Comparison of ENCODE assay signal across 19 cellular contexts in the genomic region with DNA sequence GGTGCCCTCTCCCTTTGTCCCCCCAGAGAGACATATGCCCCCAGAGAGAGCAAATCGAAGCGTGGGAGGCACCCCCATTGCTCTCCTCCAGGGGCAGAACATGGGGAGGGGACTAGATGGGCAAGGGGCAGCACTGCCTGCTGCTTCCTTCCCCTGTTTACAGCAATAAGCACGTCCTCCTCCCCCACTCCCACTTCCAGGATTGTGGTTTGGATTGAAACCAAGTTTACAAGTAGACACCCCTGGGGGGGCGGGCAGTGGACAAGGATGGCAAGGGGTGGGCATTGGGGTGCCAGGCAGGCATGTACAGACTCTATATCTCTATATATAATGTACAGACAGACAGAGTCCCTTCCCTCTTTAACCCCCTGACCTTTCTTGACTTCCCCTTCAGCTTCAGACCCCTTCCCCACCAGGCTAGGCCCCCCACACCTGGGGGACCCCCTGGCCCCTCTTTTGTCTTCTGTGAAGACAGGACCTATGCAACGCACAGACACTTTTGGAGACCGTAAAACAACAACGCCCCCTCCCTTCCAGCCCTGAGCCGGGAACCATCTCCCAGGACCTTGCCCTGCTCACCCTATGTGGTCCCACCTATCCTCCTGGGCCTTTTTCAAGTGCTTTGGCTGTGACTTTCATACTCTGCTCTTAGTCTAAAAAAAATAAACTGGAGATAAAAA. TPM values are rescaled to one million over a fixed set of nuclear protein-coding genes. Genes with fewer than 3 reads are reported as not detected.
DNase-seq lines count a peak whose midpoint lies in the region; ATAC-seq, FAIRE-seq and TF ChIP-seq lines count a peak whose summit lies in the region.
"Had no signal": no experiment of that assay in that cellular context is flagged by ENCODE, and none has a peak within 500 bp of the region (broad histone marks: within the 10 kb centered on the region; RNA-seq: fewer than 3 reads in every experiment).

No MANE protein-coding gene starts in this region.

- H3K36me3 ChIP-seq in HepG2 (replicated peaks in 1 of 2; ENCODE audit: control insufficient read depth in 1 of 2, insufficient read depth in 2 of 2, low read length in 2 of 2) (no peaks in the 10 kb centered on the region), right lobe of liver (no peaks in the 10 kb centered on the region), OCI-LY3 (replicated peaks; ENCODE audit: low read depth, low read length) (peaks cover 3% of the 10 kb centered on the region), uterus (no peaks in the 10 kb centered on the region)

- BruUV-seq in HepG2 (replicated peaks; lab: Mats Ljungman, UMichigan) = no TSS peak

- CTCF ChIA-PET in HepG2 (lab: Yijun Ruan, JAX; ENCODE audit: low intra/inter-chr PET ratio, low total read pairs) = interaction anchor here (2.0 kb wide), 1 partner anchor 81 kb away, joined by 7 read pairs; no protein-coding TSS in a partner anchor

- H3K4me2 ChIP-seq in HepG2 (ENCODE audit: low read depth, low read length) = peak overlapping the region; percentile 98; the same call in 1 of the 2 replicates
- H3K4me2 ChIP-seq in OCI-LY3 (ENCODE audit: low read length) = peak overlapping the region; percentile 79

- TF ChIP-seq POLR2A in HepG2 (IDR thresholded peaks at IDR 0.05; ENCODE audit: insufficient read depth in 1 of 2, low read depth in 2 of 2, low read length in 2 of 2) (no peak), right lobe of liver (IDR thresholded peaks at IDR 0.05) (no peak), uterus (IDR thresholded peaks at IDR 0.05) (no peak)

- intact Hi-C loops in HepG2 (cut with micrococcal nuclease; ENCODE audit: unreplicated experiment) (loop anchor here (10.0 kb wide), 1 partner anchor 182 kb away; no protein-coding TSS in a partner anchor), right lobe of liver (cut with DNase I) (no loop called here), uterus (cut with DNase I; ENCODE audit: low total_unique reads) (no loop called here)

- H3K4me3 ChIP-seq in HepG2 (replicated peaks in 1 of 3; ENCODE audit: insufficient read depth in 1 of 3, low read depth in 2 of 3, low read length in 3 of 3) (peak overlapping the region in 1 of 3 experiments; percentile 89; a peak in 1 of 6 replicates), right lobe of liver (no peak overlapping the region), OCI-LY3 (ENCODE audit: low read length) (peak overlapping the region; percentile 85; the same call in 1 of the 2 replicates), choroid plexus epithelial cell (ENCODE audit: low read depth, low read length) (no peak overlapping the region), uterus (no peak overlapping the region)

- TF ChIP-seq RAD21 in HepG2 (CRISPR knock-in tag; IDR thresholded peaks at IDR 0.05) = no peak

- no peak for ATAC-seq in HepG2
- ATAC-seq in right lobe of liver = no peak
- ATAC-seq in HG02588 (IDR thresholded peaks at IDR 0.05; ENCODE audit: unreplicated experiment) = no peak
- ATAC-seq: effector memory CD8-positive, alpha-beta T cell had no signal

- H3K9me3 ChIP-seq in HepG2 (ENCODE audit: low read length) (no peaks in the 10 kb centered on the region), right lobe of liver (no peaks in the 10 kb centered on the region), OCI-LY3 (ENCODE audit: insufficient read depth, low read length) (no peaks in the 10 kb centered on the region), uterus (no peaks in the 10 kb centered on the region)

- no peak overlapping the region for H2AFZ ChIP-seq in HepG2 (ENCODE audit: low read length)
- no peak overlapping the region for H2AFZ ChIP-seq in OCI-LY3 (ENCODE audit: low read depth, low read length)
- H2AFZ ChIP-seq: parathyroid adenoma had no signal

- H3K79me2 ChIP-seq in HepG2 (ENCODE audit: insufficient read depth, low read length) (no peaks in the 10 kb centered on the region), OCI-LY3 (ENCODE audit: low read length) (no peaks in the 10 kb centered on the region)
- H3K79me2 ChIP-seq: parathyroid adenoma had no signal

- POLR2A ChIA-PET in HepG2 (lab: Yijun Ruan, JAX) = no interaction called here

- H4K20me1 ChIP-seq in HepG2 (ENCODE audit: insufficient read depth, low read length) (no peaks in the 10 kb centered on the region), OCI-LY3 (ENCODE audit: insufficient read depth, low read length) (no peaks in the 10 kb centered on the region)

- DNase-seq in HepG2 (ENCODE audit: low spot score) (no peak), right lobe of liver (no peak), choroid plexus epithelial cell (ENCODE audit: low read depth) (no peak), C1 segment of cervical spinal cord (lab: John Stamatoyannopoulos, UW) (no peak), amygdala (lab: John Stamatoyannopoulos, UW) (no peak), uterus (no peak)
- DNase-seq: activated CD4-positive, CD25-positive, alpha-beta regulatory T cell treated with anti-CD3 and anti-CD28 coated beads, Interleukin-2, amount 50 U/mL, for 72 hours; activated CD8-positive, alpha-beta memory T cell treated with anti-CD3 and anti-CD28 coated beads, Interleukin-2, amount 50 U/mL, for 4 hours; central memory CD4-positive, alpha-beta T cell; DMS 273 treated with DMSO at 0.1 percent for 48 hours; effector memory CD8-positive, alpha-beta T cell; NCI-H1048; small intestine; stimulated activated naive CD4-positive, alpha-beta T cell; T-helper 1 cell; trophoblast cell had no signal

- FAIRE-seq in HepG2 (lab: Jason Lieb, UNC) = no peak
- FAIRE-seq: small intestine had no signal

- peak; percentile 48 for TF ChIP-seq CTCF in HepG2 (CRISPR knock-in tag; IDR thresholded peaks at IDR 0.05)
- TF ChIP-seq CTCF in right lobe of liver (IDR thresholded peaks at IDR 0.05) = no peak
- peak; percentile 46 for TF ChIP-seq CTCF in OCI-LY3 (IDR thresholded peaks at IDR 0.05; ENCODE audit: low read depth, low read length)
- peak; percentile 33 for TF ChIP-seq CTCF in choroid plexus epithelial cell (conservative IDR thresholded peaks at IDR 0.05; ENCODE audit: low read depth, low read length)
- no peak for TF ChIP-seq CTCF in uterus (IDR thresholded peaks at IDR 0.05)

- H3K4me1 ChIP-seq in HepG2 (ENCODE audit: insufficient read depth, low read length) (peaks cover 79% of the 10 kb centered on the region), right lobe of liver (peaks cover 0 to 34% (median 16%) of the 10 kb centered on the region in 4 donors), OCI-LY3 (ENCODE audit: low read length) (peaks cover 28% of the 10 kb centered on the region), uterus (peaks cover 0 to 13% of the 10 kb centered on the region in 2 donors)
- H3K4me1 ChIP-seq: parathyroid adenoma had no signal

- no peak overlapping the region for H3K9ac ChIP-seq in HepG2 (ENCODE audit: insufficient read depth, low read depth, low read length)
- no peak overlapping the region for H3K9ac ChIP-seq in OCI-LY3 (ENCODE audit: low read length)
- H3K9ac ChIP-seq: parathyroid adenoma had no signal

- peaks cover 12 to 23% of the 10 kb centered on the region in 2 experiments for H3K27me3 ChIP-seq in HepG2 (ENCODE audit: control insufficient read depth in 1 of 2, insufficient read depth in 2 of 2, low read length in 2 of 2)
- peaks cover 6 to 11% of the 10 kb centered on the region in 2 donors for H3K27me3 ChIP-seq in right lobe of liver
- H3K27me3 ChIP-seq in OCI-LY3 (ENCODE audit: low read depth, low read length) = no peaks in the 10 kb centered on the region
- H3K27me3 ChIP-seq in uterus = peaks cover 18 to 23% of the 10 kb centered on the region in 2 donors

- in situ Hi-C loops in HepG2 (cut with HindIII; ENCODE audit: extremely low pct_ligation_motif_present, low pct_unique_long_range_greater_than_20kb) = no loop called here

- TF ChIP-seq EP300 in HepG2 (IDR thresholded peaks at IDR 0.05; ENCODE audit: low read depth in 2 of 2, low read length in 2 of 2) (no peak), HepG2 (CRISPR knock-in tag; IDR thresholded peaks at IDR 0.05; ENCODE audit: borderline replicate concordance) (no peak)

- H3K27ac ChIP-seq in HepG2 (ENCODE audit: extremely low read length, insufficient read depth, low read length) (no peak overlapping the region), right lobe of liver (no peak overlapping the region), OCI-LY3 (ENCODE audit: low read length) (no peak overlapping the region), uterus (no peak overlapping the region)
- H3K27ac ChIP-seq: parathyroid adenoma had no signal

- WGBS in HepG2 (ENCODE audit: low lambda C conversion rate) = 37% methylated on average over 8 of the region's 8 CpGs
- 68% methylated on average over 5 of the region's 8 CpGs for WGBS in right lobe of liver (ENCODE audit: insufficient coverage, low coverage, low lambda C conversion rate, missing lambda C conversion rate)

RNA-seq across cellular contexts. Expression of gene EFNA3, which starts 8.4 kb away (rescaled TPM):
- total RNA-seq in HepG2 (2016; rRNA removed; fragmentation: Illumina TruSeq; extraction: Trizol) (1.0 and 1.6 TPM in 2 replicates), right lobe of liver (1 to 10 TPM in 4 of 6 experiments, under 1 TPM in 2; 0.26 to 4.0 (median 2.5) TPM), uterus (1 to 10 TPM in 3 of 4 donors, not detected in 1; 3.2 to 7.6 (median 3.3) TPM)
- total RNA-seq in HepG2 (2016; cell fraction: cytosol; rRNA removed; fragmentation: Illumina TruSeq; extraction: Trizol; ENCODE audit: low read depth) = 0.62 and 0.71 TPM in 2 replicates
- total RNA-seq in HepG2 (2016; cell fraction: insoluble cytoplasmic fraction; rRNA removed; fragmentation: Illumina TruSeq; extraction: Trizol) = 1.1 and 1.4 TPM in 2 replicates
- total RNA-seq in HepG2 (2016; cell fraction: membrane; rRNA removed; fragmentation: Illumina TruSeq; extraction: Trizol) = 1.1 TPM in 2 replicates
- total RNA-seq in HepG2 (2016; cell fraction: nucleus; rRNA removed; fragmentation: Illumina TruSeq; extraction: Trizol) = 0.22 and 0.34 TPM in 2 replicates
- 5.7 and 6.8 TPM in 2 replicates for polyA plus RNA-seq in HepG2 (2011; rRNA removed)
- 3.6 and 6.1 TPM in 2 replicates for polyA plus RNA-seq in HepG2 (2011; cell fraction: cytosol; rRNA removed)
- 6.0 and 6.7 TPM in 2 replicates for polyA plus RNA-seq in HepG2 (2011; cell fraction: nucleus; rRNA removed)
- polyA plus RNA-seq in HepG2 (2012) = 4.7 and 5.0 TPM in 2 replicates
- polyA plus RNA-seq in HepG2 (2016; cell fraction: cytosol; fragmentation: Illumina TruSeq; extraction: Trizol; ENCODE audit: low read depth) = 0.71 and 0.87 TPM in 2 replicates
- 1.6 and 1.7 TPM in 2 replicates for polyA plus RNA-seq in HepG2 (2016; cell fraction: insoluble cytoplasmic fraction; fragmentation: Illumina TruSeq; extraction: Trizol; ENCODE audit: low read depth)
- polyA plus RNA-seq in HepG2 (2016; cell fraction: membrane; fragmentation: Illumina TruSeq; extraction: Trizol; ENCODE audit: low read depth) = 0.94 and 1.0 TPM in 2 replicates
- polyA plus RNA-seq in HepG2 (2016; cell fraction: nucleus; fragmentation: Illumina TruSeq; extraction: Trizol; ENCODE audit: insufficient read depth, low read depth) = 1.4 and 2.1 TPM in 2 replicates
- polyA minus RNA-seq in HepG2 (2011; rRNA and poly(A)+ RNA removed; ENCODE audit: low replicate concordance) = 8.7 and 10.6 TPM in 2 replicates
- 1.8 and 2.5 TPM in 2 replicates for polyA minus RNA-seq in HepG2 (2011; cell fraction: cytosol; rRNA and poly(A)+ RNA removed)
- 1.2 TPM in 1 of 2 replicates, not detected in the other for polyA minus RNA-seq in HepG2 (2011; cell fraction: nucleus; rRNA and poly(A)+ RNA removed)

RNA-seq across cellular contexts. Expression of gene EFNA4, which starts 23.5 kb away (rescaled TPM):
- 9.3 and 17.2 TPM in 2 replicates for total RNA-seq in HepG2 (2016; rRNA removed; fragmentation: Illumina TruSeq; extraction: Trizol)
- total RNA-seq in HepG2 (2016; cell fraction: cytosol; rRNA removed; fragmentation: Illumina TruSeq; extraction: Trizol; ENCODE audit: low read depth) = 7.3 and 8.5 TPM in 2 replicates
- 11.0 and 17.1 TPM in 2 replicates for total RNA-seq in HepG2 (2016; cell fraction: insoluble cytoplasmic fraction; rRNA removed; fragmentation: Illumina TruSeq; extraction: Trizol)
- total RNA-seq in HepG2 (2016; cell fraction: membrane; rRNA removed; fragmentation: Illumina TruSeq; extraction: Trizol) = 8.8 and 11.0 TPM in 2 replicates
- 11.6 and 14.7 TPM in 2 replicates for total RNA-seq in HepG2 (2016; cell fraction: nucleus; rRNA removed; fragmentation: Illumina TruSeq; extraction: Trizol)
- polyA plus RNA-seq in HepG2 (2011; rRNA removed) = 12.0 and 13.9 TPM in 2 replicates
- polyA plus RNA-seq in HepG2 (2011; cell fraction: cytosol; rRNA removed) = 10.6 and 13.8 TPM in 2 replicates
- 8.4 and 8.6 TPM in 2 replicates for polyA plus RNA-seq in HepG2 (2011; cell fraction: nucleus; rRNA removed)
- 6.5 and 7.0 TPM in 2 replicates for polyA plus RNA-seq in HepG2 (2012)
- 3.8 and 4.4 TPM in 2 replicates for polyA plus RNA-seq in HepG2 (2016; cell fraction: cytosol; fragmentation: Illumina TruSeq; extraction: Trizol; ENCODE audit: low read depth)
- 9.8 and 11.5 TPM in 2 replicates for polyA plus RNA-seq in HepG2 (2016; cell fraction: insoluble cytoplasmic fraction; fragmentation: Illumina TruSeq; extraction: Trizol; ENCODE audit: low read depth)
- polyA plus RNA-seq in HepG2 (2016; cell fraction: membrane; fragmentation: Illumina TruSeq; extraction: Trizol; ENCODE audit: low read depth) = 5.1 and 5.2 TPM in 2 replicates
- polyA plus RNA-seq in HepG2 (2016; cell fraction: nucleus; fragmentation: Illumina TruSeq; extraction: Trizol; ENCODE audit: insufficient read depth, low read depth) = 25.7 and 27.9 TPM in 2 replicates
- polyA minus RNA-seq in HepG2 (2011; rRNA and poly(A)+ RNA removed; ENCODE audit: low replicate concordance) = 11.1 and 12.4 TPM in 2 replicates
- polyA minus RNA-seq in HepG2 (2011; cell fraction: cytosol; rRNA and poly(A)+ RNA removed) = 4.8 and 5.1 TPM in 2 replicates
- 2.4 and 3.6 TPM in 2 replicates for polyA minus RNA-seq in HepG2 (2011; cell fraction: nucleus; rRNA and poly(A)+ RNA removed)
- total RNA-seq in right lobe of liver = 1 to 10 TPM; 2.3 to 6.4 (median 3.0) TPM
- total RNA-seq in uterus = 1 to 10 TPM in 2 of 4 donors, not detected in 2; 8.0 to 8.4 TPM

RNA-seq across cellular contexts. Expression of gene ADAM15, which starts 35.9 kb away (rescaled TPM):
- total RNA-seq in HepG2 (2016; rRNA removed; fragmentation: Illumina TruSeq; extraction: Trizol) = 12.3 and 25.6 TPM in 2 replicates
- total RNA-seq in HepG2 (2016; cell fraction: cytosol; rRNA removed; fragmentation: Illumina TruSeq; extraction: Trizol; ENCODE audit: low read depth) = 9.4 and 10.0 TPM in 2 replicates
- 11.8 and 25.5 TPM in 2 replicates for total RNA-seq in HepG2 (2016; cell fraction: insoluble cytoplasmic fraction; rRNA removed; fragmentation: Illumina TruSeq; extraction: Trizol)
- total RNA-seq in HepG2 (2016; cell fraction: membrane; rRNA removed; fragmentation: Illumina TruSeq; extraction: Trizol) = 12.6 and 15.4 TPM in 2 replicates
- total RNA-seq in HepG2 (2016; cell fraction: nucleus; rRNA removed; fragmentation: Illumina TruSeq; extraction: Trizol) = 22.9 and 27.4 TPM in 2 replicates
- 17.9 and 24.0 TPM in 2 replicates for polyA plus RNA-seq in HepG2 (2011; rRNA removed)
- 12.5 and 21.6 TPM in 2 replicates for polyA plus RNA-seq in HepG2 (2011; cell fraction: cytosol; rRNA removed)
- polyA plus RNA-seq in HepG2 (2011; cell fraction: nucleus; rRNA removed) = 100 and 115 TPM in 2 replicates
- 14.8 and 20.2 TPM in 2 replicates for polyA plus RNA-seq in HepG2 (2012)
- 8.0 and 8.2 TPM in 2 replicates for polyA plus RNA-seq in HepG2 (2016; cell fraction: cytosol; fragmentation: Illumina TruSeq; extraction: Trizol; ENCODE audit: low read depth)
- polyA plus RNA-seq in HepG2 (2016; cell fraction: insoluble cytoplasmic fraction; fragmentation: Illumina TruSeq; extraction: Trizol; ENCODE audit: low read depth) = 10.2 and 14.0 TPM in 2 replicates
- polyA plus RNA-seq in HepG2 (2016; cell fraction: membrane; fragmentation: Illumina TruSeq; extraction: Trizol; ENCODE audit: low read depth) = 11.2 and 16.1 TPM in 2 replicates
- 65.2 and 66.0 TPM in 2 replicates for polyA plus RNA-seq in HepG2 (2016; cell fraction: nucleus; fragmentation: Illumina TruSeq; extraction: Trizol; ENCODE audit: insufficient read depth, low read depth)
- polyA minus RNA-seq in HepG2 (2011; rRNA and poly(A)+ RNA removed; ENCODE audit: low replicate concordance) = 69.0 and 416 TPM in 2 replicates
- polyA minus RNA-seq in HepG2 (2011; cell fraction: cytosol; rRNA and poly(A)+ RNA removed) = 13.6 and 23.7 TPM in 2 replicates
- polyA minus RNA-seq in HepG2 (2011; cell fraction: nucleus; rRNA and poly(A)+ RNA removed) = 19.4 and 22.5 TPM in 2 replicates
- total RNA-seq in right lobe of liver = 10 to 100 TPM; 16.2 to 33.9 (median 26.4) TPM
- total RNA-seq in uterus = 100 to 1,000 TPM in 3 of 4 donors, 10 to 100 TPM in 1; 58.6 to 270 (median 153) TPM

RNA-seq across cellular contexts. Expression of gene EFNA1, which starts 40.7 kb away (rescaled TPM):
- total RNA-seq in HepG2 (2016; rRNA removed; fragmentation: Illumina TruSeq; extraction: Trizol) = 41.2 and 81.8 TPM in 2 replicates
- total RNA-seq in HepG2 (2016; cell fraction: cytosol; rRNA removed; fragmentation: Illumina TruSeq; extraction: Trizol; ENCODE audit: low read depth) = 20.3 and 22.5 TPM in 2 replicates
- 43.8 and 83.7 TPM in 2 replicates for total RNA-seq in HepG2 (2016; cell fraction: insoluble cytoplasmic fraction; rRNA removed; fragmentation: Illumina TruSeq; extraction: Trizol)
- 37.3 and 39.8 TPM in 2 replicates for total RNA-seq in HepG2 (2016; cell fraction: membrane; rRNA removed; fragmentation: Illumina TruSeq; extraction: Trizol)
- total RNA-seq in HepG2 (2016; cell fraction: nucleus; rRNA removed; fragmentation: Illumina TruSeq; extraction: Trizol) = 83.6 and 87.9 TPM in 2 replicates
- 874 and 1,163 TPM in 2 replicates for polyA plus RNA-seq in HepG2 (2011; rRNA removed)
- polyA plus RNA-seq in HepG2 (2011; cell fraction: cytosol; rRNA removed) = 750 and 916 TPM in 2 replicates
- polyA plus RNA-seq in HepG2 (2011; cell fraction: nucleus; rRNA removed) = 390 and 585 TPM in 2 replicates
- 254 and 427 TPM in 2 replicates for polyA plus RNA-seq in HepG2 (2012)
- polyA plus RNA-seq in HepG2 (2016; cell fraction: cytosol; fragmentation: Illumina TruSeq; extraction: Trizol; ENCODE audit: low read depth) = 16.7 and 18.6 TPM in 2 replicates
- polyA plus RNA-seq in HepG2 (2016; cell fraction: insoluble cytoplasmic fraction; fragmentation: Illumina TruSeq; extraction: Trizol; ENCODE audit: low read depth) = 45.4 and 47.8 TPM in 2 replicates
- polyA plus RNA-seq in HepG2 (2016; cell fraction: membrane; fragmentation: Illumina TruSeq; extraction: Trizol; ENCODE audit: low read depth) = 25.2 and 27.9 TPM in 2 replicates
- polyA plus RNA-seq in HepG2 (2016; cell fraction: nucleus; fragmentation: Illumina TruSeq; extraction: Trizol; ENCODE audit: insufficient read depth, low read depth) = 175 and 184 TPM in 2 replicates
- 139 and 593 TPM in 2 replicates for polyA minus RNA-seq in HepG2 (2011; rRNA and poly(A)+ RNA removed; ENCODE audit: low replicate concordance)
- 195 and 264 TPM in 2 replicates for polyA minus RNA-seq in HepG2 (2011; cell fraction: cytosol; rRNA and poly(A)+ RNA removed)
- 72.6 and 120 TPM in 2 replicates for polyA minus RNA-seq in HepG2 (2011; cell fraction: nucleus; rRNA and poly(A)+ RNA removed)
- 100 to 1,000 TPM in 5 of 6 experiments, 10 to 100 TPM in 1; 87.5 to 419 (median 196) TPM for total RNA-seq in right lobe of liver
- total RNA-seq in uterus = 10 to 100 TPM; 22.3 to 58.5 (median 36.5) TPM

RNA-seq across cellular contexts. Expression of gene SLC50A1, which starts 48.7 kb away (rescaled TPM):
- total RNA-seq in HepG2 (2016; rRNA removed; fragmentation: Illumina TruSeq; extraction: Trizol) = 16.4 and 22.5 TPM in 2 replicates
- 19.6 and 29.0 TPM in 2 replicates for total RNA-seq in HepG2 (2016; cell fraction: cytosol; rRNA removed; fragmentation: Illumina TruSeq; extraction: Trizol; ENCODE audit: low read depth)
- 14.6 and 22.8 TPM in 2 replicates for total RNA-seq in HepG2 (2016; cell fraction: insoluble cytoplasmic fraction; rRNA removed; fragmentation: Illumina TruSeq; extraction: Trizol)
- 30.5 and 34.4 TPM in 2 replicates for total RNA-seq in HepG2 (2016; cell fraction: membrane; rRNA removed; fragmentation: Illumina TruSeq; extraction: Trizol)
- total RNA-seq in HepG2 (2016; cell fraction: nucleus; rRNA removed; fragmentation: Illumina TruSeq; extraction: Trizol) = 13.0 and 15.2 TPM in 2 replicates
- 46.8 and 49.5 TPM in 2 replicates for polyA plus RNA-seq in HepG2 (2011; rRNA removed)
- 53.5 and 57.9 TPM in 2 replicates for polyA plus RNA-seq in HepG2 (2011; cell fraction: cytosol; rRNA removed)
- 18.6 and 21.1 TPM in 2 replicates for polyA plus RNA-seq in HepG2 (2011; cell fraction: nucleus; rRNA removed)
- polyA plus RNA-seq in HepG2 (2012) = 26.3 and 27.0 TPM in 2 replicates
- polyA plus RNA-seq in HepG2 (2016; cell fraction: cytosol; fragmentation: Illumina TruSeq; extraction: Trizol; ENCODE audit: low read depth) = 24.2 and 36.2 TPM in 2 replicates
- 20.1 and 21.0 TPM in 2 replicates for polyA plus RNA-seq in HepG2 (2016; cell fraction: insoluble cytoplasmic fraction; fragmentation: Illumina TruSeq; extraction: Trizol; ENCODE audit: low read depth)
- 29.7 and 39.9 TPM in 2 replicates for polyA plus RNA-seq in HepG2 (2016; cell fraction: membrane; fragmentation: Illumina TruSeq; extraction: Trizol; ENCODE audit: low read depth)
- 35.6 and 36.4 TPM in 2 replicates for polyA plus RNA-seq in HepG2 (2016; cell fraction: nucleus; fragmentation: Illumina TruSeq; extraction: Trizol; ENCODE audit: insufficient read depth, low read depth)
- polyA minus RNA-seq in HepG2 (2011; rRNA and poly(A)+ RNA removed; ENCODE audit: low replicate concordance) = 40.9 and 59.1 TPM in 2 replicates
- polyA minus RNA-seq in HepG2 (2011; cell fraction: cytosol; rRNA and poly(A)+ RNA removed) = 12.3 and 19.1 TPM in 2 replicates
- polyA minus RNA-seq in HepG2 (2011; cell fraction: nucleus; rRNA and poly(A)+ RNA removed) = 7.8 and 9.8 TPM in 2 replicates
- total RNA-seq in right lobe of liver = 10 to 100 TPM; 16.2 to 28.1 (median 24.4) TPM
- 10 to 100 TPM in 3 of 4 donors, under 1 TPM in 1; 0.26 to 24.0 (median 21.8) TPM for total RNA-seq in uterus

Comparison
In these comparisons a context has a peak if more than half of its experiments do, and no peak if none do; other contexts are left out.
1. CTCF ChIP-seq: peak in HepG2 (single experiment), OCI-LY3 (single experiment) and choroid plexus epithelial cell (single experiment); none in right lobe of liver (0 of 4) and uterus (0 of 4).